Comparison of ENCODE assay signal across 16 cellular contexts in the genomic region with DNA sequence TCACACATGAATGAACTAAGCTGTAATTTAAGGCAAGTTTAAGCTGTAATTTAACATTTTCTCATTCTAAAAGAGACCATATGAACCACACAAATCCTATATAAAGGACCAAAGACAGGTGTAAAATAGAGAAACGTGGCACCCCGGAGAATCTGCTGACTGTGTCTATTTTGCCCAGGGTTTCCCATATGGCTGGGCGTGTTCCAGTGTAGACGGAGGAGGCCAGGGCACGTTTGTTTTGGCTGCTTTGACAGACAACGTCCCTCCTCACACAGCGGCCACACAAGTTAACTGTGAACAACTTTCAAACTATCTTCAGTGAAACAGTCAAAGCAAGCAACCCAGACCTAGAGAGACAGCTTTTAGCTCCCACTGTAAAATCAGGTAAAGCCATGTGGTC.
"Had no signal": no experiment of that assay in that cellular context is flagged by ENCODE, and none has a peak within 500 bp of the region (broad histone marks: within the 10 kb centered on the region; RNA-seq: fewer than 3 reads in every experiment).

No MANE protein-coding gene starts in this region.

- ATAC-seq: activated CD8-positive, alpha-beta T cell treated with anti-CD3 and anti-CD28 coated beads for 36 hours; activated T-cell treated with anti-CD3 and anti-CD28 coated beads, Interleukin-2, amount 50 U/mL, for 4 hours; mucosa of descending colon; sciatic nerve; stimulated activated naive CD8-positive, alpha-beta T cell treated with anti-CD3 and anti-CD28 coated beads, Interleukin-15, amount 100 ng/mL, for 72 hours had no signal

- H3K27me3 Mint-ChIP-seq: activated B cell treated with CpG ODN at 0.5 μM for 24 hours; activated CD4-positive, alpha-beta T cell treated with anti-CD3 and anti-CD28 coated beads, Interleukin-2, amount 10 ng/mL, durations not matched to agents 24 days and 14 days; activated CD8-positive, alpha-beta T cell treated with anti-CD3 and anti-CD28 coated beads for 36 hours; naive B cell; stimulated activated naive CD8-positive, alpha-beta T cell treated with anti-CD3 and anti-CD28 coated beads, Interleukin-15, amount 100 ng/mL, for 72 hours had no signal

- H3K9me3 Mint-ChIP-seq: activated B cell treated with CpG ODN at 0.5 μM for 24 hours; activated CD8-positive, alpha-beta T cell treated with anti-CD3 and anti-CD28 coated beads for 36 hours; activated T-cell treated with anti-CD3 and anti-CD28 coated beads, Interleukin-2, amount 50 U/mL, for 4 hours had no signal

- DNase-seq: activated B cell treated with CpG ODN at 0.5 μM for 24 hours; activated CD4-positive, alpha-beta T cell treated with anti-CD3 and anti-CD28 coated beads, Interleukin-2, amount 10 ng/mL, durations not matched to agents 24 days and 14 days; activated CD8-positive, alpha-beta memory T cell treated with anti-CD3 and anti-CD28 coated beads, Interleukin-2, amount 50 U/mL, for 4 hours; activated CD8-positive, alpha-beta T cell treated with anti-CD3 and anti-CD28 coated beads for 36 hours; activated T-cell treated with anti-CD3 and anti-CD28 coated beads, Interleukin-2, amount 50 U/mL, for 4 hours; cerebellar nuclear complex; cortex of kidney; kidney glomerular epithelial cell; mesenchymal stem cell; mucosa of descending colon; naive B cell; stimulated activated CD4-positive, alpha-beta T cell treated with anti-CD3 and anti-CD28 coated beads, Interleukin-4, amount 100 ng/mL, for 1 hour; stimulated activated naive CD8-positive, alpha-beta T cell treated with anti-CD3 and anti-CD28 coated beads, Interleukin-15, amount 100 ng/mL, for 72 hours; SW 1271; T-helper 2 cell had no signal

- H3K4me3 Mint-ChIP-seq: activated B cell treated with CpG ODN at 0.5 μM for 24 hours; activated CD4-positive, alpha-beta T cell treated with anti-CD3 and anti-CD28 coated beads, Interleukin-2, amount 10 ng/mL, durations not matched to agents 24 days and 14 days; activated CD8-positive, alpha-beta T cell treated with anti-CD3 and anti-CD28 coated beads for 36 hours; activated T-cell treated with anti-CD3 and anti-CD28 coated beads, Interleukin-2, amount 50 U/mL, for 4 hours; stimulated activated naive CD8-positive, alpha-beta T cell treated with anti-CD3 and anti-CD28 coated beads, Interleukin-15, amount 100 ng/mL, for 72 hours had no signal

- H3K27ac Mint-ChIP-seq: activated B cell treated with CpG ODN at 0.5 μM for 24 hours; activated CD4-positive, alpha-beta T cell treated with anti-CD3 and anti-CD28 coated beads, Interleukin-2, amount 10 ng/mL, durations not matched to agents 24 days and 14 days; activated CD8-positive, alpha-beta T cell treated with anti-CD3 and anti-CD28 coated beads for 36 hours had no signal
